ENCODE assay signal across 18 cellular contexts in genomic region chr5:31161772-31162171, GRCh38. TPM values are rescaled to one million over a fixed set of nuclear protein-coding genes. Genes with fewer than 3 reads are reported as not detected.
A peak's percentile ranks its signal among the peaks of the same experiment; 100 is the strongest.
DNase-seq lines count a peak whose midpoint lies in the region; ATAC-seq, FAIRE-seq and TF ChIP-seq lines count a peak whose summit lies in the region.
"Had no signal": no experiment of that assay in that cellular context is flagged by ENCODE, and none has a peak within 500 bp of the region (broad histone marks: within the 10 kb centered on the region; RNA-seq: fewer than 3 reads in every experiment).

No MANE protein-coding gene starts in this region.

- ATAC-seq in GM19324 (IDR thresholded peaks at IDR 0.05; ENCODE audit: low FRiP score, unreplicated experiment), result no peak
- ATAC-seq in GM18868 (IDR thresholded peaks at IDR 0.05; ENCODE audit: unreplicated experiment), result no peak
- ATAC-seq in GM21717 (IDR thresholded peaks at IDR 0.05; ENCODE audit: unreplicated experiment), result no peak
- ATAC-seq: gastroesophageal sphincter, left lobe of liver, natural killer cell had no signal

- peak overlapping the region; percentile 96 for H3K27ac ChIP-seq in trophoblast cell (ENCODE audit: low read depth, low read length)
- H3K27ac ChIP-seq: breast epithelium, gastroesophageal sphincter, SJCRH30 had no signal

- no peak overlapping the region for H4K12ac ChIP-seq in trophoblast cell (ENCODE audit: low read depth, low read length)

- H2AK5ac ChIP-seq in trophoblast cell (ENCODE audit: low read length), result no peak overlapping the region

- H2BK120ac ChIP-seq in trophoblast cell (ENCODE audit: insufficient read depth, low read length, poor library complexity), result peak overlapping the region; percentile 87

- H2BK5ac ChIP-seq in trophoblast cell (ENCODE audit: low read depth, low read length, poor library complexity), result peak overlapping the region; percentile 52

- peak overlapping the region; percentile 81 for H2BK12ac ChIP-seq in trophoblast cell (ENCODE audit: low read length)

- H3K9me3 ChIP-seq in HAP-1 (no peaks in the 10 kb centered on the region), trophoblast cell (ENCODE audit: insufficient read depth, low read depth, low read length) (no peaks in the 10 kb centered on the region)
- H3K9me3 ChIP-seq: breast epithelium, gastroesophageal sphincter, SJCRH30 had no signal

- H3K79me1 ChIP-seq in trophoblast cell (ENCODE audit: low read length), result peaks cover 10% of the 10 kb centered on the region

- H3K4me1 ChIP-seq in HAP-1 (peaks cover 33% of the 10 kb centered on the region), trophoblast cell (ENCODE audit: control insufficient read depth in 1 of 2, insufficient read depth in 2 of 2, low read length in 2 of 2) (peaks cover 0 to 5% of the 10 kb centered on the region in 2 experiments)
- H3K4me1 ChIP-seq: breast epithelium, gastroesophageal sphincter, SJCRH30 had no signal

- H4K8ac ChIP-seq in trophoblast cell (ENCODE audit: low read depth, low read length), result no peak overlapping the region

- peak overlapping the region; percentile 52 for H3K4me2 ChIP-seq in trophoblast cell (ENCODE audit: low read length)

- peak; percentile 23 for FAIRE-seq in bronchial epithelial cell (lab: Jason Lieb, UNC)
- FAIRE-seq: GM18507 had no signal

- in situ Hi-C loops in HAP-1 (cut with MboI; ENCODE audit: low sequenced_read_pairs), result no loop called here

- H3K18ac ChIP-seq in trophoblast cell (ENCODE audit: low read length), result no peak overlapping the region

- H3K14ac ChIP-seq in trophoblast cell (ENCODE audit: low read length), result no peak overlapping the region

- DNase-seq in HAP-1 (ENCODE audit: low spot score in 2 of 2) (peak; percentile 68 to 100), bronchial epithelial cell (ENCODE audit: low read depth) (peak; percentile 66), iPS-NIHi11 (ENCODE audit: low spot score) (peak; percentile 25), trophoblast cell (peak in 1 of 2 donors; percentile 42), C1 segment of cervical spinal cord (lab: John Stamatoyannopoulos, UW) (no peak)
- DNase-seq: Calu3, GOT3, KG1, natural killer cell, NCI-H1417, SJCRH30 had no signal

- no peak for TF ChIP-seq CTCF in bronchial epithelial cell (IDR thresholded peaks at IDR 0.05; ENCODE audit: insufficient read depth, low read length, severe bottlenecking)

- peak overlapping the region; percentile 69 for H2AFZ ChIP-seq in trophoblast cell (ENCODE audit: insufficient read depth, low read length, poor library complexity)

- H3K79me2 ChIP-seq in trophoblast cell (ENCODE audit: control insufficient read depth, insufficient read depth, low read length, poor library complexity), result no peaks in the 10 kb centered on the region

- H3K4ac ChIP-seq in trophoblast cell (ENCODE audit: low read depth, low read length), result no peak overlapping the region

- WGBS in trophoblast cell (ENCODE audit: extremely low coverage, insufficient coverage, insufficient read length), result no CpG with 5 or more reads among the region's 2 CpGs

- H3K36me3 ChIP-seq in HAP-1 (replicated peaks) (no peaks in the 10 kb centered on the region), bronchial epithelial cell (ENCODE audit: control insufficient read depth, insufficient read depth, low read length) (no peaks in the 10 kb centered on the region), trophoblast cell (ENCODE audit: control insufficient read depth in 1 of 2, insufficient read depth in 2 of 2, low read length in 2 of 2) (no peaks in the 10 kb centered on the region)
- H3K36me3 ChIP-seq: breast epithelium, gastroesophageal sphincter, SJCRH30 had no signal

- no peaks in the 10 kb centered on the region for H3K27me3 ChIP-seq in HAP-1 (ENCODE audit: low read depth)
- no peaks in the 10 kb centered on the region for H3K27me3 ChIP-seq in bronchial epithelial cell (ENCODE audit: control insufficient read depth, insufficient read depth, low read length)
- no peaks in the 10 kb centered on the region for H3K27me3 ChIP-seq in trophoblast cell (ENCODE audit: insufficient read depth, low read length)
- H3K27me3 ChIP-seq: breast epithelium, gastroesophageal sphincter, SJCRH30 had no signal

- H3K4me3 ChIP-seq in HAP-1 (peak overlapping the region; percentile 9), bronchial epithelial cell (ENCODE audit: low read depth, low read length) (no peak overlapping the region), trophoblast cell (ENCODE audit: low read depth, low read length) (no peak overlapping the region)
- H3K4me3 ChIP-seq: breast epithelium, gastroesophageal sphincter, SJCRH30 had no signal

- H3K23ac ChIP-seq in trophoblast cell (ENCODE audit: low read length), result no peak overlapping the region

- H4K91ac ChIP-seq in trophoblast cell (ENCODE audit: low read depth, low read length), result peak overlapping the region; percentile 61

- no peak overlapping the region for H3K9ac ChIP-seq in trophoblast cell (ENCODE audit: low read length)

RNA-seq across cellular contexts. Expression of gene CDH6, which starts 31.7 kb away (rescaled TPM):
- total RNA-seq in bronchial epithelial cell, result 0.13 and 9.5 TPM in 2 replicates
- 0.10 and 0.14 TPM in 2 replicates for polyA plus RNA-seq in trophoblast cell (2013)
- total RNA-seq: natural killer cell had no signal

Comparison
In these comparisons a context has a peak if more than half of its experiments do, and no peak if none do; other contexts are left out.
1. DNase-seq: peak in HAP-1 (2 of 2), bronchial epithelial cell (single experiment) and iPS-NIHi11 (single experiment); none in C1 segment of cervical spinal cord (0 of 14).